ENCODE assay signal across 2 cellular contexts in the genomic region with DNA sequence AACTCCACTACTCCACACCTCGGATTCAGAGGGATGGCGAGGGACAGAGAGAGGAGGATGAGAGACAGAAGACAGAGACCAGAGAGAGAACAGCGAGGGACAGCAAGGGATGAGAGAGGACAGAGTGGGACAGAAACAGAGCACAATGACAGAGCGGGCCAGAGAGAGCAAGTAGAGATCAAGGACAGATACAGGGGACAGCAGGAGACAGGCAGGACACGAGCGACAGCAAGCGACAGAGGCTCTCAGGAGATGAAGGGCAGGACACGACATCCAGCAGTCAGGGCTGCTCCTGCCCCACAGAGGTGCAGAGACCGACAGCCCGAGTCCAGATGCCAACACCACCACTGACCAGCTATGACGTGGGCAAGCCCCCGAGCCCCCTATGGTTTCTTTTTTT.
TF ChIP-seq lines count a peak whose summit lies in the region.

No MANE protein-coding gene starts in this region.

TF ChIP-seq in SK-N-SH, 30 proteins besides CTCF, POLR2A, EP300 and RAD21 (continued from another document and continues in another):
- TF ChIP-seq, protein P1, sequence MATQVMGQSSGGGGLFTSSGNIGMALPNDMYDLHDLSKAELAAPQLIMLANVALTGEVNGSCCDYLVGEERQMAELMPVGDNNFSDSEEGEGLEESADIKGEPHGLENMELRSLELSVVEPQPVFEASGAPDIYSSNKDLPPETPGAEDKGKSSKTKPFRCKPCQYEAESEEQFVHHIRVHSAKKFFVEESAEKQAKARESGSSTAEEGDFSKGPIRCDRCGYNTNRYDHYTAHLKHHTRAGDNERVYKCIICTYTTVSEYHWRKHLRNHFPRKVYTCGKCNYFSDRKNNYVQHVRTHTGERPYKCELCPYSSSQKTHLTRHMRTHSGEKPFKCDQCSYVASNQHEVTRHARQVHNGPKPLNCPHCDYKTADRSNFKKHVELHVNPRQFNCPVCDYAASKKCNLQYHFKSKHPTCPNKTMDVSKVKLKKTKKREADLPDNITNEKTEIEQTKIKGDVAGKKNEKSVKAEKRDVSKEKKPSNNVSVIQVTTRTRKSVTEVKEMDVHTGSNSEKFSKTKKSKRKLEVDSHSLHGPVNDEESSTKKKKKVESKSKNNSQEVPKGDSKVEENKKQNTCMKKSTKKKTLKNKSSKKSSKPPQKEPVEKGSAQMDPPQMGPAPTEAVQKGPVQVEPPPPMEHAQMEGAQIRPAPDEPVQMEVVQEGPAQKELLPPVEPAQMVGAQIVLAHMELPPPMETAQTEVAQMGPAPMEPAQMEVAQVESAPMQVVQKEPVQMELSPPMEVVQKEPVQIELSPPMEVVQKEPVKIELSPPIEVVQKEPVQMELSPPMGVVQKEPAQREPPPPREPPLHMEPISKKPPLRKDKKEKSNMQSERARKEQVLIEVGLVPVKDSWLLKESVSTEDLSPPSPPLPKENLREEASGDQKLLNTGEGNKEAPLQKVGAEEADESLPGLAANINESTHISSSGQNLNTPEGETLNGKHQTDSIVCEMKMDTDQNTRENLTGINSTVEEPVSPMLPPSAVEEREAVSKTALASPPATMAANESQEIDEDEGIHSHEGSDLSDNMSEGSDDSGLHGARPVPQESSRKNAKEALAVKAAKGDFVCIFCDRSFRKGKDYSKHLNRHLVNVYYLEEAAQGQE (IDR thresholded peaks at IDR 0.05; ENCODE audit: low read depth, low read length) = no peak
- TF ChIP-seq, protein P2, sequence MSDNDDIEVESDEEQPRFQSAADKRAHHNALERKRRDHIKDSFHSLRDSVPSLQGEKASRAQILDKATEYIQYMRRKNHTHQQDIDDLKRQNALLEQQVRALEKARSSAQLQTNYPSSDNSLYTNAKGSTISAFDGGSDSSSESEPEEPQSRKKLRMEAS (IDR thresholded peaks at IDR 0.05; ENCODE audit: low read depth) = no peak
- TF ChIP-seq GABPA (IDR thresholded peaks at IDR 0.05; ENCODE audit: low read depth) (no peak), NRF1 (IDR thresholded peaks at IDR 0.05; ENCODE audit: low read depth, low read length) (no peak), JUND (IDR thresholded peaks at IDR 0.05) (no peak), ELF1 (IDR thresholded peaks at IDR 0.05) (no peak), MXI1 (IDR thresholded peaks at IDR 0.05; ENCODE audit: low read depth, low read length) (peak; percentile 61; the same call in 1 of the 2 replicates), SIN3A (IDR thresholded peaks at IDR 0.05; ENCODE audit: borderline replicate concordance, low read depth, low read length) (no peak), RFX5 (IDR thresholded peaks at IDR 0.05; ENCODE audit: low read length) (no peak), RXRA (IDR thresholded peaks at IDR 0.05; ENCODE audit: borderline replicate concordance, low read depth) (no peak), FOXJ3 (CRISPR knock-in tag; IDR thresholded peaks at IDR 0.05) (no peak), TEAD4 (IDR thresholded peaks at IDR 0.05; ENCODE audit: borderline replicate concordance, insufficient read depth) (no peak), CHD2 (IDR thresholded peaks at IDR 0.05; ENCODE audit: low read length, partially characterized antibody) (no peak), RCOR1 (IDR thresholded peaks at IDR 0.05; ENCODE audit: low read length) (0 out of 2 replicates have a peak, but pooled peaks have one; percentile 13), SMC3 (IDR thresholded peaks at IDR 0.05; ENCODE audit: low read depth, low read length) (peak; percentile 47; the same call in 1 of the 2 replicates), FOXM1 (IDR thresholded peaks at IDR 0.05; ENCODE audit: low read depth) (no peak), MEF2A (IDR thresholded peaks at IDR 0.05; ENCODE audit: borderline replicate concordance, low read depth) (no peak), FOSL2 (IDR thresholded peaks at IDR 0.05; ENCODE audit: borderline replicate concordance, low read depth) (no peak), GATA2 (CRISPR knock-in tag; IDR thresholded peaks at IDR 0.05) (peak; percentile 78)
- TF ChIP-seq, protein P3, sequence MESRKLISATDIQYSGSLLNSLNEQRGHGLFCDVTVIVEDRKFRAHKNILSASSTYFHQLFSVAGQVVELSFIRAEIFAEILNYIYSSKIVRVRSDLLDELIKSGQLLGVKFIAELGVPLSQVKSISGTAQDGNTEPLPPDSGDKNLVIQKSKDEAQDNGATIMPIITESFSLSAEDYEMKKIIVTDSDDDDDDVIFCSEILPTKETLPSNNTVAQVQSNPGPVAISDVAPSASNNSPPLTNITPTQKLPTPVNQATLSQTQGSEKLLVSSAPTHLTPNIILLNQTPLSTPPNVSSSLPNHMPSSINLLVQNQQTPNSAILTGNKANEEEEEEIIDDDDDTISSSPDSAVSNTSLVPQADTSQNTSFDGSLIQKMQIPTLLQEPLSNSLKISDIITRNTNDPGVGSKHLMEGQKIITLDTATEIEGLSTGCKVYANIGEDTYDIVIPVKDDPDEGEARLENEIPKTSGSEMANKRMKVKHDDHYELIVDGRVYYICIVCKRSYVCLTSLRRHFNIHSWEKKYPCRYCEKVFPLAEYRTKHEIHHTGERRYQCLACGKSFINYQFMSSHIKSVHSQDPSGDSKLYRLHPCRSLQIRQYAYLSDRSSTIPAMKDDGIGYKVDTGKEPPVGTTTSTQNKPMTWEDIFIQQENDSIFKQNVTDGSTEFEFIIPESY (IDR thresholded peaks at IDR 0.05; ENCODE audit: borderline replicate concordance, low read depth) = no peak
- TF ChIP-seq, protein P4, sequence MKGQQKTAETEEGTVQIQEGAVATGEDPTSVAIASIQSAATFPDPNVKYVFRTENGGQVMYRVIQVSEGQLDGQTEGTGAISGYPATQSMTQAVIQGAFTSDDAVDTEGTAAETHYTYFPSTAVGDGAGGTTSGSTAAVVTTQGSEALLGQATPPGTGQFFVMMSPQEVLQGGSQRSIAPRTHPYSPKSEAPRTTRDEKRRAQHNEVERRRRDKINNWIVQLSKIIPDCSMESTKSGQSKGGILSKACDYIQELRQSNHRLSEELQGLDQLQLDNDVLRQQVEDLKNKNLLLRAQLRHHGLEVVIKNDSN (IDR thresholded peaks at IDR 0.05; ENCODE audit: borderline replicate concordance, low read depth) = no peak
- TF ChIP-seq, protein P5, sequence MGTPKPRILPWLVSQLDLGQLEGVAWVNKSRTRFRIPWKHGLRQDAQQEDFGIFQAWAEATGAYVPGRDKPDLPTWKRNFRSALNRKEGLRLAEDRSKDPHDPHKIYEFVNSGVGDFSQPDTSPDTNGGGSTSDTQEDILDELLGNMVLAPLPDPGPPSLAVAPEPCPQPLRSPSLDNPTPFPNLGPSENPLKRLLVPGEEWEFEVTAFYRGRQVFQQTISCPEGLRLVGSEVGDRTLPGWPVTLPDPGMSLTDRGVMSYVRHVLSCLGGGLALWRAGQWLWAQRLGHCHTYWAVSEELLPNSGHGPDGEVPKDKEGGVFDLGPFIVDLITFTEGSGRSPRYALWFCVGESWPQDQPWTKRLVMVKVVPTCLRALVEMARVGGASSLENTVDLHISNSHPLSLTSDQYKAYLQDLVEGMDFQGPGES (IDR thresholded peaks at IDR 0.05; ENCODE audit: low read depth, low read length) = no peak
- TF ChIP-seq, protein P6, sequence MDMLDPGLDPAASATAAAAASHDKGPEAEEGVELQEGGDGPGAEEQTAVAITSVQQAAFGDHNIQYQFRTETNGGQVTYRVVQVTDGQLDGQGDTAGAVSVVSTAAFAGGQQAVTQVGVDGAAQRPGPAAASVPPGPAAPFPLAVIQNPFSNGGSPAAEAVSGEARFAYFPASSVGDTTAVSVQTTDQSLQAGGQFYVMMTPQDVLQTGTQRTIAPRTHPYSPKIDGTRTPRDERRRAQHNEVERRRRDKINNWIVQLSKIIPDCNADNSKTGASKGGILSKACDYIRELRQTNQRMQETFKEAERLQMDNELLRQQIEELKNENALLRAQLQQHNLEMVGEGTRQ (IDR thresholded peaks at IDR 0.05; ENCODE audit: borderline replicate concordance, low read depth, low read length) = no peak

TF ChIP-seq in WTC11, 78 proteins besides CTCF, POLR2A, EP300 and RAD21 (continued from another document):
- no peak for TF ChIP-seq RORB (CRISPR knock-in tag; IDR thresholded peaks at IDR 0.05)
